Comparison of ENCODE assay signal across 29 cellular contexts in genomic region chr16:85094812-85095211, GRCh38. TPM values are rescaled to one million over a fixed set of nuclear protein-coding genes. Genes with fewer than 3 reads are reported as not detected.
"Had no signal": no experiment of that assay in that cellular context is flagged by ENCODE, and none has a peak within 500 bp of the region (broad histone marks: within the 10 kb centered on the region; RNA-seq: fewer than 3 reads in every experiment).

No MANE protein-coding gene starts in this region.

- H3K4me3 ChIP-seq: MG63, Peyer's patch had no signal

- H3K27me3 ChIP-seq: MG63, Peyer's patch had no signal

- H3K36me3 ChIP-seq: MG63, Peyer's patch had no signal

- H3K9me3 ChIP-seq: MG63, Peyer's patch had no signal

- DNase-seq: activated CD4-positive, alpha-beta T cell treated with anti-CD3 and anti-CD28 coated beads, Interleukin-2, amount 10 ng/mL, durations not matched to agents 24 days and 14 days; activated CD4-positive, alpha-beta T cell treated with anti-CD3 and anti-CD28 coated beads, Interleukin-2, amount 50 U/mL, for 48 hours; activated CD8-positive, alpha-beta memory T cell treated with anti-CD3 and anti-CD28 coated beads, Interleukin-2, amount 50 U/mL, for 4 hours; activated effector memory CD4-positive, alpha-beta T cell treated with Interleukin-2 at 50 U/mL for 16 hours; activated naive CD4-positive, alpha-beta T cell treated with anti-CD3 and anti-CD28 coated beads, Interleukin-2, amount 10 ng/mL, durations not matched to agents 7 days and 5 days; activated naive CD8-positive, alpha-beta T cell treated with anti-CD3 and anti-CD28 coated beads, Interleukin-2, amount 50 U/mL, for 24 hours; activated T-cell treated with anti-CD3 and anti-CD28 coated beads for 4 hours; activated T-cell treated with anti-CD3 and anti-CD28 coated beads, Interleukin-2, amount 50 U/mL, for 4 hours; anterior cingulate cortex; caudate nucleus; cerebellar nuclear complex; Kasumi-1; MG63; NCI-H1048; NCI-H1105 treated with DMSO at 0.1 percent for 48 hours; NCI-H1436; NCI-H1694; NCI-H1930; NCI-H2081 treated with DMSO at 0.1 percent for 48 hours; NCI-H226; NCI-H446 treated with DMSO at 0.1 percent for 48 hours; NCI-H526; NCI-H748 treated with DMSO at 0.1 percent for 48 hours; NK-92 treated with Interleukin-12 subunit alpha and Interleukin-12 subunit beta, amount 100 ng/mL, for 24 hours; PC-3; Peyer's patch; RPMI8226 had no signal

- H3K27ac ChIP-seq: Peyer's patch had no signal

- ATAC-seq: activated naive CD8-positive, alpha-beta T cell treated with anti-CD3 and anti-CD28 coated beads, Interleukin-2, amount 50 U/mL, for 24 hours; activated T-cell treated with anti-CD3 and anti-CD28 coated beads, Interleukin-2, amount 50 U/mL, for 4 hours; PC-3 had no signal

RNA-seq across cellular contexts. Expression of gene CIBAR2, which starts 17.5 kb away (rescaled TPM):
- total RNA-seq: activated CD4-positive, alpha-beta T cell treated with anti-CD3 and anti-CD28 coated beads, Interleukin-2, amount 10 ng/mL, durations not matched to agents 24 days and 14 days; activated T-cell treated with anti-CD3 and anti-CD28 coated beads, Interleukin-2, amount 50 U/mL, for 4 hours; activated T-helper 1 cell treated with anti-CD3 and anti-CD28 coated beads, Interleukin-12 subunit alpha, Interleukin-12 subunit beta, Interleukin-2, Interleukin-4 antibody, amounts not matched to agents 30 ng/mL and 10 ng/mL and 1 ng/mL, durations not matched to agents 14 hours and 24 hours and 36 hours; bronchial epithelial cell; PC-3; Peyer's patch had no signal
